In the genomic region with DNA sequence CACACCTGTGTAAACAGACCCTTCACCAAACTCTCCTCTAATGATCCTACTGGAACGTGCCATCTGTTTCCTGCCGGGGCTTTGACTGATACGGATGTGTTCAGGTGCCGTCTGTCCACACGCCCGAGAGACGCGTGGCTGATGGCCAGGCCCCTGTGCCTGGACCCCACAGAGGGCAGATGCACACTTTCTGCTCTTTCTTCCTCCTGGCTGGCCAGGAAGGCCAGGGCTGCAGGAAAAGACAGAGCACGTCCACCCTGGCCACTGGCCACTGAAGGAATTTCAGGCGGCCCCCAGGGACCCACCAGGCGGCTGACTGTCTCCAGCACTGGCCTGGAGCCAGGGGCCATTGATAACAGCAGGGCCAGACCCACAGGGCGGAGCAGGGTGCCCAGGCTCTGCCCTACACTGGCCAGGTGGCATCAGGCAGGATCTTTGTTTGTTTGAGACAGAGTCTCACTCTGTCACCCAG, we compare ENCODE assay signal across 2 cellular contexts.
TF ChIP-seq lines count a peak whose summit lies in the region.

No MANE protein-coding gene starts in this region.

TF ChIP-seq in HEK293, 187 proteins besides CTCF, POLR2A, EP300 and RAD21 (continued from another document):
- TF ChIP-seq, protein P1, sequence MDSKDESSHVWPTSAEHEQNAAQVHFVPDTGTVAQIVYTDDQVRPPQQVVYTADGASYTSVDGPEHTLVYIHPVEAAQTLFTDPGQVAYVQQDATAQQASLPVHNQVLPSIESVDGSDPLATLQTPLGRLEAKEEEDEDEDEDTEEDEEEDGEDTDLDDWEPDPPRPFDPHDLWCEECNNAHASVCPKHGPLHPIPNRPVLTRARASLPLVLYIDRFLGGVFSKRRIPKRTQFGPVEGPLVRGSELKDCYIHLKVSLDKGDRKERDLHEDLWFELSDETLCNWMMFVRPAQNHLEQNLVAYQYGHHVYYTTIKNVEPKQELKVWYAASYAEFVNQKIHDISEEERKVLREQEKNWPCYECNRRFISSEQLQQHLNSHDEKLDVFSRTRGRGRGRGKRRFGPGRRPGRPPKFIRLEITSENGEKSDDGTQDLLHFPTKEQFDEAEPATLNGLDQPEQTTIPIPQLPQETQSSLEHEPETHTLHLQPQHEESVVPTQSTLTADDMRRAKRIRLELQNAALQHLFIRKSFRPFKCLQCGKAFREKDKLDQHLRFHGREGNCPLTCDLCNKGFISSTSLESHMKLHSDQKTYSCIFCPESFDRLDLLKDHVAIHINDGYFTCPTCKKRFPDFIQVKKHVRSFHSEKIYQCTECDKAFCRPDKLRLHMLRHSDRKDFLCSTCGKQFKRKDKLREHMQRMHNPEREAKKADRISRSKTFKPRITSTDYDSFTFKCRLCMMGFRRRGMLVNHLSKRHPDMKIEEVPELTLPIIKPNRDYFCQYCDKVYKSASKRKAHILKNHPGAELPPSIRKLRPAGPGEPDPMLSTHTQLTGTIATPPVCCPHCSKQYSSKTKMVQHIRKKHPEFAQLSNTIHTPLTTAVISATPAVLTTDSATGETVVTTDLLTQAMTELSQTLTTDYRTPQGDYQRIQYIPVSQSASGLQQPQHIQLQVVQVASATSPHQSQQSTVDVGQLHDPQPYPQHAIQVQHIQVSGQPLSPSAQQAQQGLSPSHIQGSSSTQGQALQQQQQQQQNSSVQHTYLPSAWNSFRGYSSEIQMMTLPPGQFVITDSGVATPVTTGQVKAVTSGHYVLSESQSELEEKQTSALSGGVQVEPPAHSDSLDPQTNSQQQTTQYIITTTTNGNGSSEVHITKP (tag by site-specific recombination; IDR thresholded peaks at IDR 0.05): peak; percentile 55
- TF ChIP-seq ZNF335 (tag by site-specific recombination; conservative IDR thresholded peaks at IDR 0.05) (peak; percentile 58), ZEB2 (tag by site-specific recombination; IDR thresholded peaks at IDR 0.05) (no peak), ZNF654 (tag by site-specific recombination; IDR thresholded peaks at IDR 0.05; ENCODE audit: low read depth) (no peak), ZNF530 (tag by site-specific recombination; IDR thresholded peaks at IDR 0.05; ENCODE audit: low read depth) (no peak)

TF ChIP-seq in WTC11, 78 proteins besides CTCF, POLR2A, EP300 and RAD21:
- TF ChIP-seq, protein P2, sequence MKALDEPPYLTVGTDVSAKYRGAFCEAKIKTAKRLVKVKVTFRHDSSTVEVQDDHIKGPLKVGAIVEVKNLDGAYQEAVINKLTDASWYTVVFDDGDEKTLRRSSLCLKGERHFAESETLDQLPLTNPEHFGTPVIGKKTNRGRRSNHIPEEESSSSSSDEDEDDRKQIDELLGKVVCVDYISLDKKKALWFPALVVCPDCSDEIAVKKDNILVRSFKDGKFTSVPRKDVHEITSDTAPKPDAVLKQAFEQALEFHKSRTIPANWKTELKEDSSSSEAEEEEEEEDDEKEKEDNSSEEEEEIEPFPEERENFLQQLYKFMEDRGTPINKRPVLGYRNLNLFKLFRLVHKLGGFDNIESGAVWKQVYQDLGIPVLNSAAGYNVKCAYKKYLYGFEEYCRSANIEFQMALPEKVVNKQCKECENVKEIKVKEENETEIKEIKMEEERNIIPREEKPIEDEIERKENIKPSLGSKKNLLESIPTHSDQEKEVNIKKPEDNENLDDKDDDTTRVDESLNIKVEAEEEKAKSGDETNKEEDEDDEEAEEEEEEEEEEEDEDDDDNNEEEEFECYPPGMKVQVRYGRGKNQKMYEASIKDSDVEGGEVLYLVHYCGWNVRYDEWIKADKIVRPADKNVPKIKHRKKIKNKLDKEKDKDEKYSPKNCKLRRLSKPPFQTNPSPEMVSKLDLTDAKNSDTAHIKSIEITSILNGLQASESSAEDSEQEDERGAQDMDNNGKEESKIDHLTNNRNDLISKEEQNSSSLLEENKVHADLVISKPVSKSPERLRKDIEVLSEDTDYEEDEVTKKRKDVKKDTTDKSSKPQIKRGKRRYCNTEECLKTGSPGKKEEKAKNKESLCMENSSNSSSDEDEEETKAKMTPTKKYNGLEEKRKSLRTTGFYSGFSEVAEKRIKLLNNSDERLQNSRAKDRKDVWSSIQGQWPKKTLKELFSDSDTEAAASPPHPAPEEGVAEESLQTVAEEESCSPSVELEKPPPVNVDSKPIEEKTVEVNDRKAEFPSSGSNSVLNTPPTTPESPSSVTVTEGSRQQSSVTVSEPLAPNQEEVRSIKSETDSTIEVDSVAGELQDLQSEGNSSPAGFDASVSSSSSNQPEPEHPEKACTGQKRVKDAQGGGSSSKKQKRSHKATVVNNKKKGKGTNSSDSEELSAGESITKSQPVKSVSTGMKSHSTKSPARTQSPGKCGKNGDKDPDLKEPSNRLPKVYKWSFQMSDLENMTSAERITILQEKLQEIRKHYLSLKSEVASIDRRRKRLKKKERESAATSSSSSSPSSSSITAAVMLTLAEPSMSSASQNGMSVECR (CRISPR knock-in tag; IDR thresholded peaks at IDR 0.05; ENCODE audit: borderline replicate concordance): no peak
- TF ChIP-seq, protein P3, sequence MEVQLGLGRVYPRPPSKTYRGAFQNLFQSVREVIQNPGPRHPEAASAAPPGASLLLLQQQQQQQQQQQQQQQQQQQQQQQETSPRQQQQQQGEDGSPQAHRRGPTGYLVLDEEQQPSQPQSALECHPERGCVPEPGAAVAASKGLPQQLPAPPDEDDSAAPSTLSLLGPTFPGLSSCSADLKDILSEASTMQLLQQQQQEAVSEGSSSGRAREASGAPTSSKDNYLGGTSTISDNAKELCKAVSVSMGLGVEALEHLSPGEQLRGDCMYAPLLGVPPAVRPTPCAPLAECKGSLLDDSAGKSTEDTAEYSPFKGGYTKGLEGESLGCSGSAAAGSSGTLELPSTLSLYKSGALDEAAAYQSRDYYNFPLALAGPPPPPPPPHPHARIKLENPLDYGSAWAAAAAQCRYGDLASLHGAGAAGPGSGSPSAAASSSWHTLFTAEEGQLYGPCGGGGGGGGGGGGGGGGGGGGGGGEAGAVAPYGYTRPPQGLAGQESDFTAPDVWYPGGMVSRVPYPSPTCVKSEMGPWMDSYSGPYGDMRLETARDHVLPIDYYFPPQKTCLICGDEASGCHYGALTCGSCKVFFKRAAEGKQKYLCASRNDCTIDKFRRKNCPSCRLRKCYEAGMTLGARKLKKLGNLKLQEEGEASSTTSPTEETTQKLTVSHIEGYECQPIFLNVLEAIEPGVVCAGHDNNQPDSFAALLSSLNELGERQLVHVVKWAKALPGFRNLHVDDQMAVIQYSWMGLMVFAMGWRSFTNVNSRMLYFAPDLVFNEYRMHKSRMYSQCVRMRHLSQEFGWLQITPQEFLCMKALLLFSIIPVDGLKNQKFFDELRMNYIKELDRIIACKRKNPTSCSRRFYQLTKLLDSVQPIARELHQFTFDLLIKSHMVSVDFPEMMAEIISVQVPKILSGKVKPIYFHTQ (CRISPR knock-in tag; IDR thresholded peaks at IDR 0.05): no peak
- TF ChIP-seq ZNF232 (CRISPR knock-in tag; IDR thresholded peaks at IDR 0.05): no peak
- TF ChIP-seq, protein P4, sequence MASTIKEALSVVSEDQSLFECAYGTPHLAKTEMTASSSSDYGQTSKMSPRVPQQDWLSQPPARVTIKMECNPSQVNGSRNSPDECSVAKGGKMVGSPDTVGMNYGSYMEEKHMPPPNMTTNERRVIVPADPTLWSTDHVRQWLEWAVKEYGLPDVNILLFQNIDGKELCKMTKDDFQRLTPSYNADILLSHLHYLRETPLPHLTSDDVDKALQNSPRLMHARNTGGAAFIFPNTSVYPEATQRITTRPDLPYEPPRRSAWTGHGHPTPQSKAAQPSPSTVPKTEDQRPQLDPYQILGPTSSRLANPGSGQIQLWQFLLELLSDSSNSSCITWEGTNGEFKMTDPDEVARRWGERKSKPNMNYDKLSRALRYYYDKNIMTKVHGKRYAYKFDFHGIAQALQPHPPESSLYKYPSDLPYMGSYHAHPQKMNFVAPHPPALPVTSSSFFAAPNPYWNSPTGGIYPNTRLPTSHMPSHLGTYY (CRISPR knock-in tag; IDR thresholded peaks at IDR 0.05): no peak
- TF ChIP-seq CBFB (CRISPR knock-in tag; IDR thresholded peaks at IDR 0.05; ENCODE audit: low read depth): no peak
- TF ChIP-seq FOXJ3 (CRISPR knock-in tag; IDR thresholded peaks at IDR 0.05; ENCODE audit: borderline replicate concordance): no peak
- no peak for TF ChIP-seq TEAD4 (CRISPR knock-in tag; IDR thresholded peaks at IDR 0.05)
- TF ChIP-seq, protein P5, sequence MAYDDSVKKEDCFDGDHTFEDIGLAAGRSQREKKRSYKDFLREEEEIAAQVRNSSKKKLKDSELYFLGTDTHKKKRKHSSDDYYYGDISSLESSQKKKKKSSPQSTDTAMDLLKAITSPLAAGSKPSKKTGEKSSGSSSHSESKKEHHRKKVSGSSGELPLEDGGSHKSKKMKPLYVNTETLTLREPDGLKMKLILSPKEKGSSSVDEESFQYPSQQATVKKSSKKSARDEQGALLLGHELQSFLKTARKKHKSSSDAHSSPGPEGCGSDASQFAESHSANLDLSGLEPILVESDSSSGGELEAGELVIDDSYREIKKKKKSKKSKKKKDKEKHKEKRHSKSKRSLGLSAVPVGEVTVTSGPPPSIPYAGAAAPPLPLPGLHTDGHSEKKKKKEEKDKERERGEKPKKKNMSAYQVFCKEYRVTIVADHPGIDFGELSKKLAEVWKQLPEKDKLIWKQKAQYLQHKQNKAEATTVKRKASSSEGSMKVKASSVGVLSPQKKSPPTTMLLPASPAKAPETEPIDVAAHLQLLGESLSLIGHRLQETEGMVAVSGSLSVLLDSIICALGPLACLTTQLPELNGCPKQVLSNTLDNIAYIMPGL (CRISPR knock-in tag; IDR thresholded peaks at IDR 0.05): no peak
- TF ChIP-seq, protein P6, sequence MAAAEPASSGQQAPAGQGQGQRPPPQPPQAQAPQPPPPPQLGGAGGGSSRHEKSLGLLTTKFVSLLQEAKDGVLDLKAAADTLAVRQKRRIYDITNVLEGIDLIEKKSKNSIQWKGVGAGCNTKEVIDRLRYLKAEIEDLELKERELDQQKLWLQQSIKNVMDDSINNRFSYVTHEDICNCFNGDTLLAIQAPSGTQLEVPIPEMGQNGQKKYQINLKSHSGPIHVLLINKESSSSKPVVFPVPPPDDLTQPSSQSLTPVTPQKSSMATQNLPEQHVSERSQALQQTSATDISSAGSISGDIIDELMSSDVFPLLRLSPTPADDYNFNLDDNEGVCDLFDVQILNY (CRISPR knock-in tag; IDR thresholded peaks at IDR 0.05): no peak
- TF ChIP-seq IRF2 (CRISPR knock-in tag; IDR thresholded peaks at IDR 0.05; ENCODE audit: borderline replicate concordance, low read depth): no peak
- TF ChIP-seq, protein P7, sequence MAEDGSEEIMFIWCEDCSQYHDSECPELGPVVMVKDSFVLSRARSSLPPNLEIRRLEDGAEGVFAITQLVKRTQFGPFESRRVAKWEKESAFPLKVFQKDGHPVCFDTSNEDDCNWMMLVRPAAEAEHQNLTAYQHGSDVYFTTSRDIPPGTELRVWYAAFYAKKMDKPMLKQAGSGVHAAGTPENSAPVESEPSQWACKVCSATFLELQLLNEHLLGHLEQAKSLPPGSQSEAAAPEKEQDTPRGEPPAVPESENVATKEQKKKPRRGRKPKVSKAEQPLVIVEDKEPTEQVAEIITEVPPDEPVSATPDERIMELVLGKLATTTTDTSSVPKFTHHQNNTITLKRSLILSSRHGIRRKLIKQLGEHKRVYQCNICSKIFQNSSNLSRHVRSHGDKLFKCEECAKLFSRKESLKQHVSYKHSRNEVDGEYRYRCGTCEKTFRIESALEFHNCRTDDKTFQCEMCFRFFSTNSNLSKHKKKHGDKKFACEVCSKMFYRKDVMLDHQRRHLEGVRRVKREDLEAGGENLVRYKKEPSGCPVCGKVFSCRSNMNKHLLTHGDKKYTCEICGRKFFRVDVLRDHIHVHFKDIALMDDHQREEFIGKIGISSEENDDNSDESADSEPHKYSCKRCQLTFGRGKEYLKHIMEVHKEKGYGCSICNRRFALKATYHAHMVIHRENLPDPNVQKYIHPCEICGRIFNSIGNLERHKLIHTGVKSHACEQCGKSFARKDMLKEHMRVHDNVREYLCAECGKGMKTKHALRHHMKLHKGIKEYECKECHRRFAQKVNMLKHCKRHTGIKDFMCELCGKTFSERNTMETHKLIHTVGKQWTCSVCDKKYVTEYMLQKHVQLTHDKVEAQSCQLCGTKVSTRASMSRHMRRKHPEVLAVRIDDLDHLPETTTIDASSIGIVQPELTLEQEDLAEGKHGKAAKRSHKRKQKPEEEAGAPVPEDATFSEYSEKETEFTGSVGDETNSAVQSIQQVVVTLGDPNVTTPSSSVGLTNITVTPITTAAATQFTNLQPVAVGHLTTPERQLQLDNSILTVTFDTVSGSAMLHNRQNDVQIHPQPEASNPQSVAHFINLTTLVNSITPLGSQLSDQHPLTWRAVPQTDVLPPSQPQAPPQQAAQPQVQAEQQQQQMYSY (CRISPR knock-in tag; IDR thresholded peaks at IDR 0.05): no peak
- no peak for TF ChIP-seq MXD4 (CRISPR knock-in tag; IDR thresholded peaks at IDR 0.05; ENCODE audit: borderline replicate concordance)
